In genomic region chr1:174800221-174800791, GRCh38 we compare ENCODE assay signal across 9 cellular contexts.
DNase-seq lines count a peak whose midpoint lies in the region; ATAC-seq and TF ChIP-seq lines count a peak whose summit lies in the region.
"Had no signal": no experiment of that assay in that cellular context is flagged by ENCODE, and none has a peak within 500 bp of the region (broad histone marks: within the 10 kb centered on the region; RNA-seq: fewer than 3 reads in every experiment).

No MANE protein-coding gene starts in this region.

- H3K27ac ChIP-seq in gastroesophageal sphincter (peak overlapping the region in 3 of 4 donors; percentile 40 to 69 (median 65)), ovary (peak overlapping the region in 1 of 2 donors; percentile 46)

- TF ChIP-seq CTCF in gastroesophageal sphincter (IDR thresholded peaks at IDR 0.05) (no peak), ovary (IDR thresholded peaks at IDR 0.05) (no peak)

- peak overlapping the region; percentile 32 to 50 for H3K4me3 ChIP-seq in gastroesophageal sphincter
- H3K4me3 ChIP-seq in ovary: peak overlapping the region; percentile 40

- ATAC-seq in gastroesophageal sphincter (no peak), HG03139 (IDR thresholded peaks at IDR 0.05; ENCODE audit: unreplicated experiment) (no peak)

- H3K36me3 ChIP-seq in gastroesophageal sphincter: no peaks in the 10 kb centered on the region
- H3K36me3 ChIP-seq in ovary: no peaks in the 10 kb centered on the region

- no peaks in the 10 kb centered on the region for H3K36me3 Mint-ChIP-seq in activated CD4-positive, alpha-beta memory T cell treated with anti-CD3 and anti-CD28 coated beads, Interleukin-2, amount 10 ng/mL, durations not matched to agents 7 days and 5 days (ENCODE audit: low read depth)
- H3K36me3 Mint-ChIP-seq: activated naive CD4-positive, alpha-beta T cell treated with anti-CD3 and anti-CD28 coated beads, Interleukin-2, amount 50 U/mL, for 24 hours had no signal

- TF ChIP-seq EP300 in gastroesophageal sphincter (IDR thresholded peaks at IDR 0.05) (no peak), ovary (IDR thresholded peaks at IDR 0.05) (no peak)

- H3K27me3 ChIP-seq in gastroesophageal sphincter: no peaks in the 10 kb centered on the region
- no peaks in the 10 kb centered on the region for H3K27me3 ChIP-seq in ovary

- 0% methylated on average over 3 of the region's 10 CpGs; no CpG with 5 or more reads in 1 of the 2 donors for whole genome bisulfite sequencing in gastroesophageal sphincter (ENCODE audit: low coverage in 1 of 2), 2 donors
- WGBS in ovary, 3 donors: 0 to 2% (median 1%) methylated on average over 10 of the region's 10 CpGs

- H3K9me3 Mint-ChIP-seq in activated CD4-positive, alpha-beta memory T cell treated with anti-CD3 and anti-CD28 coated beads, Interleukin-2, amount 10 ng/mL, durations not matched to agents 7 days and 5 days: no peaks in the 10 kb centered on the region
- H3K9me3 Mint-ChIP-seq: activated naive CD4-positive, alpha-beta T cell treated with anti-CD3 and anti-CD28 coated beads, Interleukin-2, amount 50 U/mL, for 24 hours had no signal

- intact Hi-C loops in ovary (cut with DNase I): no loop called here

- no peak for TF ChIP-seq POLR2A in gastroesophageal sphincter (IDR thresholded peaks at IDR 0.05)
- TF ChIP-seq POLR2A in ovary (IDR thresholded peaks at IDR 0.05): no peak
- no peak for TF ChIP-seq POLR2A in erythroblast (IDR thresholded peaks at IDR 0.05; ENCODE audit: low read length)

- H3K4me1 Mint-ChIP-seq in activated CD4-positive, alpha-beta memory T cell treated with anti-CD3 and anti-CD28 coated beads, Interleukin-2, amount 10 ng/mL, durations not matched to agents 7 days and 5 days: peaks cover 13% of the 10 kb centered on the region

- POLR2A ChIA-PET in activated CD4-positive, alpha-beta memory T cell treated with anti-CD3 and anti-CD28 coated beads, Interleukin-2, amount 10 ng/mL, durations not matched to agents 7 days and 5 days (lab: Charles Lee): interaction anchor here (0.6 to 5.4 kb wide), 22 partner anchors 10 to 931 kb away, joined by 3 to 56 read pairs (median 6); partner anchors contain the start of genes CACYBP and MRPS14

- peak; percentile 20 for DNase-seq in stimulated activated CD4-positive, alpha-beta T cell treated with anti-CD3 and anti-CD28 coated beads, Interleukin-15, amount 100 ng/mL, for 24 hours
- no peak for DNase-seq in stimulated activated CD4-positive, alpha-beta T cell treated with anti-CD3 and anti-CD28 coated beads, Interleukin-4, amount 100 ng/mL, for 1 hour
- DNase-seq in activated CD4-positive, alpha-beta memory T cell treated with anti-CD3 and anti-CD28 coated beads, Interleukin-2, amount 10 ng/mL, durations not matched to agents 7 days and 5 days: peak; percentile 23
- peak; percentile 11 to 38 (median 33) for DNase-seq in ovary
- no peak for DNase-seq in NCI-H1048 (lab: John Stamatoyannopoulos, UW)
- DNase-seq in erythroblast (lab: John Stamatoyannopoulos, UW): no peak

- no peaks in the 10 kb centered on the region for H3K27me3 Mint-ChIP-seq in activated CD4-positive, alpha-beta memory T cell treated with anti-CD3 and anti-CD28 coated beads, Interleukin-2, amount 10 ng/mL, durations not matched to agents 7 days and 5 days
- H3K27me3 Mint-ChIP-seq: activated naive CD4-positive, alpha-beta T cell treated with anti-CD3 and anti-CD28 coated beads, Interleukin-2, amount 50 U/mL, for 24 hours had no signal

- H3K4me3 Mint-ChIP-seq in activated CD4-positive, alpha-beta memory T cell treated with anti-CD3 and anti-CD28 coated beads, Interleukin-2, amount 10 ng/mL, durations not matched to agents 7 days and 5 days: no peak overlapping the region
- H3K4me3 Mint-ChIP-seq: activated naive CD4-positive, alpha-beta T cell treated with anti-CD3 and anti-CD28 coated beads, Interleukin-2, amount 50 U/mL, for 24 hours had no signal

- H3K4me1 ChIP-seq in gastroesophageal sphincter (peaks cover 0 to 24% (median 0%) of the 10 kb centered on the region in 3 donors), ovary (ENCODE audit: insufficient read depth) (no peaks in the 10 kb centered on the region)

- H3K27ac Mint-ChIP-seq in activated CD4-positive, alpha-beta memory T cell treated with anti-CD3 and anti-CD28 coated beads, Interleukin-2, amount 10 ng/mL, durations not matched to agents 7 days and 5 days: no peak overlapping the region
- H3K27ac Mint-ChIP-seq: activated naive CD4-positive, alpha-beta T cell treated with anti-CD3 and anti-CD28 coated beads, Interleukin-2, amount 50 U/mL, for 24 hours had no signal

- CTCF ChIA-PET in activated CD4-positive, alpha-beta memory T cell treated with anti-CD3 and anti-CD28 coated beads, Interleukin-2, amount 10 ng/mL, durations not matched to agents 7 days and 5 days (lab: Charles Lee): interaction anchor here (0.5 to 1.6 kb wide), 21 partner anchors 8 to 1030 kb away, joined by 3 to 11 read pairs (median 3); partner anchors contain the start of genes CACYBP and MRPS14

- H3K9me3 ChIP-seq in gastroesophageal sphincter (no peaks in the 10 kb centered on the region), ovary (no peaks in the 10 kb centered on the region)

Comparison
In these comparisons a context has a peak if more than half of its experiments do, and no peak if none do; other contexts are left out.
1. DNase-seq: peak in stimulated activated CD4-positive, alpha-beta T cell treated with anti-CD3 and anti-CD28 coated beads, Interleukin-15, amount 100 ng/mL, for 24 hours (single experiment), activated CD4-positive, alpha-beta memory T cell treated with anti-CD3 and anti-CD28 coated beads, Interleukin-2, amount 10 ng/mL, durations not matched to agents 7 days and 5 days (single experiment) and ovary (5 of 5); none in stimulated activated CD4-positive, alpha-beta T cell treated with anti-CD3 and anti-CD28 coated beads, Interleukin-4, amount 100 ng/mL, for 1 hour (single experiment), NCI-H1048 (single experiment) and erythroblast (0 of 2).